1 cellular context compared by ENCODE assay signal in the genomic region with DNA sequence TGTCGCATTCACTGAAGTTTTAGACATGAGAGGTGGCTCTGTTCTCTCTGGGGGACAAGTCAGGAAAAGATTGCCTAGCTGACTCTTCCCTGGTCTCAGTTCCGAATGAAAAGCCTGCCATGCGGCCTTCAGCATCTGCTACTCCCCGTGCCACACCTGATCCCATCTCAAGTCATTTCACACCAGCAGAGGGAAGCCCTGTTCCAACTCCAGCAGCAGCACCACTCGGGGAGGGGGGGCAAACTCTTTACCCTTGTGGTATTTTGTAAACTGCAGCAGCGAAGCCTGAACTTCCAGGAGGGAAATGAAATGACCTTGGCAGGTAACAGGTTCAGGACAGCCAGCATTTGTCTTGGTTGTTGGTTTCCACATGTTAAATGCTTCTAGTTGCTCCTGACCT.
TF ChIP-seq lines count a peak whose summit lies in the region.

No MANE protein-coding gene starts in this region.

TF ChIP-seq in H1, 55 proteins besides CTCF, POLR2A, EP300 and RAD21:
- TF ChIP-seq JUND (IDR thresholded peaks at IDR 0.05; ENCODE audit: low read length): no peak
- no peak for TF ChIP-seq SAP30 (IDR thresholded peaks at IDR 0.05; ENCODE audit: insufficient read depth, insufficient replicate concordance, low read length)
- no peak for TF ChIP-seq TBP (IDR thresholded peaks at IDR 0.05; ENCODE audit: low read depth, low read length)
- TF ChIP-seq BCL11A (IDR thresholded peaks at IDR 0.05; ENCODE audit: low read depth in 2 of 2, low read length in 2 of 2): no peak
- no peak for TF ChIP-seq SP4 (IDR thresholded peaks at IDR 0.05; ENCODE audit: low read length)
- TF ChIP-seq RFX5 (IDR thresholded peaks at IDR 0.05; ENCODE audit: borderline replicate concordance, low read depth, low read length): no peak
- TF ChIP-seq SRF (IDR thresholded peaks at IDR 0.05; ENCODE audit: low read depth, low read length): no peak
- no peak for TF ChIP-seq RBBP5 (IDR thresholded peaks at IDR 0.05; ENCODE audit: borderline replicate concordance, low read depth, low read length)
- no peak for TF ChIP-seq TEAD4 (IDR thresholded peaks at IDR 0.05; ENCODE audit: low read depth, low read length)
- no peak for TF ChIP-seq BRCA1 (IDR thresholded peaks at IDR 0.05; ENCODE audit: low read depth, low read length)
- no peak for TF ChIP-seq EGR1 (IDR thresholded peaks at IDR 0.05; ENCODE audit: borderline replicate concordance, low read depth, low read length)
- TF ChIP-seq GTF2F1 (IDR thresholded peaks at IDR 0.05; ENCODE audit: borderline replicate concordance, low read depth, low read length): no peak
- TF ChIP-seq CHD2 (IDR thresholded peaks at IDR 0.05; ENCODE audit: low read length): no peak
- TF ChIP-seq MAFK (IDR thresholded peaks at IDR 0.05; ENCODE audit: low read depth, low read length): no peak
- TF ChIP-seq BACH1 (IDR thresholded peaks at IDR 0.05; ENCODE audit: low read length): no peak
- TF ChIP-seq HDAC6 (IDR thresholded peaks at IDR 0.05; ENCODE audit: low read depth, low read length): no peak
- no peak for TF ChIP-seq NANOG (IDR thresholded peaks at IDR 0.05; ENCODE audit: insufficient read depth, low read depth, low read length, poor library complexity, severe bottlenecking)
- TF ChIP-seq RNF2 (IDR thresholded peaks at IDR 0.05; ENCODE audit: borderline replicate concordance, low read depth, low read length, missing control alignments, poor library complexity, severe bottlenecking): no peak
- TF ChIP-seq, protein P1, sequence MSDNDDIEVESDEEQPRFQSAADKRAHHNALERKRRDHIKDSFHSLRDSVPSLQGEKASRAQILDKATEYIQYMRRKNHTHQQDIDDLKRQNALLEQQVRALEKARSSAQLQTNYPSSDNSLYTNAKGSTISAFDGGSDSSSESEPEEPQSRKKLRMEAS (IDR thresholded peaks at IDR 0.05): no peak
TF ChIP-seq in H1: peak in this region for 0.
